14 cellular contexts compared by ENCODE assay signal in genomic region chr5:143542798-143543144, GRCh38.
"Had no signal": no experiment of that assay in that cellular context is flagged by ENCODE, and none has a peak within 500 bp of the region (broad histone marks: within the 10 kb centered on the region; RNA-seq: fewer than 3 reads in every experiment).

No MANE protein-coding gene starts in this region.

- H3K27ac Mint-ChIP-seq: activated naive CD8-positive, alpha-beta T cell treated with anti-CD3 and anti-CD28 coated beads for 36 hours; activated T-cell treated with anti-CD3 and anti-CD28 coated beads, Interleukin-2, amount 50 U/mL, for 72 hours; naive thymus-derived CD4-positive, alpha-beta T cell had no signal

- DNase-seq: activated CD4-positive, alpha-beta T cell treated with anti-CD3 and anti-CD28 coated beads for 1 hour; activated CD4-positive, alpha-beta T cell treated with anti-CD3 and anti-CD28 coated beads, Interleukin-2, amount 50 U/mL, for 48 hours; activated gamma-delta T cell treated with Interleukin-2 at 50 U/mL for 16 hours; activated naive CD8-positive, alpha-beta T cell treated with anti-CD3 and anti-CD28 coated beads for 36 hours; activated T-cell treated with anti-CD3 and anti-CD28 coated beads, Interleukin-2, amount 50 U/mL, for 72 hours; anterior cingulate cortex; caudate nucleus; colonic mucosa; naive thymus-derived CD4-positive, alpha-beta T cell; right cardiac atrium; stimulated activated CD4-positive, alpha-beta T cell treated with anti-CD3 and anti-CD28 coated beads, Interleukin-1b, Interleukin-23, amount 100 ng/mL, for 48 hours; stimulated activated naive CD4-positive, alpha-beta T cell; T-helper 9 cell had no signal

- H3K4me3 ChIP-seq: colonic mucosa, hepatocyte had no signal

- H3K27ac ChIP-seq: colonic mucosa, hepatocyte had no signal

- H3K9me3 ChIP-seq: colonic mucosa had no signal

- H3K4me1 ChIP-seq: colonic mucosa had no signal

- H3K27me3 ChIP-seq: colonic mucosa, hepatocyte had no signal

- H3K36me3 ChIP-seq: colonic mucosa had no signal

- H3K79me2 ChIP-seq: hepatocyte had no signal

- H3K27me3 Mint-ChIP-seq: activated naive CD8-positive, alpha-beta T cell treated with anti-CD3 and anti-CD28 coated beads for 36 hours had no signal

- H3K36me3 Mint-ChIP-seq: activated naive CD8-positive, alpha-beta T cell treated with anti-CD3 and anti-CD28 coated beads for 36 hours; naive thymus-derived CD4-positive, alpha-beta T cell had no signal

- ATAC-seq: activated T-cell treated with anti-CD3 and anti-CD28 coated beads, Interleukin-2, amount 50 U/mL, for 72 hours; naive thymus-derived CD4-positive, alpha-beta T cell had no signal

- H2AFZ ChIP-seq: hepatocyte had no signal

- H3K4me3 Mint-ChIP-seq: activated naive CD8-positive, alpha-beta T cell treated with anti-CD3 and anti-CD28 coated beads for 36 hours; activated T-cell treated with anti-CD3 and anti-CD28 coated beads, Interleukin-2, amount 50 U/mL, for 72 hours; naive thymus-derived CD4-positive, alpha-beta T cell had no signal

- H3K4me2 ChIP-seq: hepatocyte had no signal

- H3K4me1 Mint-ChIP-seq: activated naive CD8-positive, alpha-beta T cell treated with anti-CD3 and anti-CD28 coated beads for 36 hours; naive thymus-derived CD4-positive, alpha-beta T cell had no signal
